Comparison of ENCODE assay signal across 8 cellular contexts in genomic region chr21:46323227-46323709, GRCh38. TPM values are rescaled to one million over a fixed set of nuclear protein-coding genes. Genes with fewer than 3 reads are reported as not detected.
A peak's percentile ranks its signal among the peaks of the same experiment; 100 is the strongest.
DNase-seq lines count a peak whose midpoint lies in the region; ATAC-seq, FAIRE-seq and TF ChIP-seq lines count a peak whose summit lies in the region.

No MANE protein-coding gene starts in this region.

- peaks cover 67% of the 10 kb centered on the region for H4K20me1 ChIP-seq in DND-41 (ENCODE audit: insufficient read depth, low read length)

- H3K27ac ChIP-seq in DND-41 (ENCODE audit: low read length) = peak overlapping the region; percentile 99
- peak overlapping the region; percentile 98 for H3K27ac ChIP-seq in RWPE1
- H3K27ac ChIP-seq in esophagus (ENCODE audit: low read depth in 2 of 2, low read length in 1 of 2) = peak overlapping the region; percentile 43 to 54
- H3K27ac ChIP-seq in pancreas = no peak overlapping the region

- peaks cover 63% of the 10 kb centered on the region for H3K36me3 ChIP-seq in DND-41 (ENCODE audit: insufficient read depth, low read length)
- H3K36me3 ChIP-seq in esophagus (ENCODE audit: control insufficient read depth in 2 of 2, insufficient read depth in 2 of 2, low read length in 1 of 2) = no peaks in the 10 kb centered on the region
- H3K36me3 ChIP-seq in pancreas = no peaks in the 10 kb centered on the region

- H3K4me3 ChIP-seq in DND-41 (ENCODE audit: low read depth in 1 of 2, low read length in 2 of 2) = peak overlapping the region; percentile 37 to 66
- H3K4me3 ChIP-seq in esophagus (ENCODE audit: low read depth in 1 of 2, low read length in 2 of 2) = peak overlapping the region; percentile 69 to 80
- peak overlapping the region; percentile 75 to 99 (median 91) for H3K4me3 ChIP-seq in pancreas

- TF ChIP-seq CTCF in DND-41 (IDR thresholded peaks at IDR 0.05; ENCODE audit: borderline replicate concordance, extremely low read depth, low read length, poor library complexity, severe bottlenecking) (no peak), RWPE1 (conservative IDR thresholded peaks at IDR 0.05; ENCODE audit: low read depth) (no peak), pancreas (IDR thresholded peaks at IDR 0.05) (no peak)

- H3K4me1 ChIP-seq in DND-41 (ENCODE audit: insufficient read depth, low read length) = peaks cover 58% of the 10 kb centered on the region
- H3K4me1 ChIP-seq in esophagus (ENCODE audit: control insufficient read depth in 2 of 2, insufficient read depth in 2 of 2, low read length in 1 of 2) = peaks cover 4 to 10% of the 10 kb centered on the region in 2 donors
- H3K4me1 ChIP-seq in pancreas = peaks cover 5 to 10% (median 10%) of the 10 kb centered on the region in 3 donors

- POLR2A ChIA-PET in RWPE1 (lab: Yijun Ruan, JAX; ENCODE audit: low non-redundant PET) = no interaction called here

- no peak; the same call in 2 of the 3 replicates for ATAC-seq in DND-41 (ENCODE audit: insufficient read depth, low read depth)
- ATAC-seq in GM21717 (IDR thresholded peaks at IDR 0.05; ENCODE audit: unreplicated experiment) = peak; percentile 3
- ATAC-seq in pancreas = peak in 2 of 4 donors; percentile 0 to 2
- no peak for ATAC-seq in GM19328 (IDR thresholded peaks at IDR 0.05; ENCODE audit: unreplicated experiment)

- no peaks in the 10 kb centered on the region for H3K27me3 ChIP-seq in DND-41 (ENCODE audit: insufficient read depth, low read length, poor library complexity)
- no peaks in the 10 kb centered on the region for H3K27me3 ChIP-seq in esophagus (ENCODE audit: control insufficient read depth in 1 of 2, insufficient read depth in 2 of 2, low read length in 2 of 2)
- H3K27me3 ChIP-seq in pancreas = no peaks in the 10 kb centered on the region

- peak overlapping the region; percentile 97 for H3K4me2 ChIP-seq in DND-41 (ENCODE audit: insufficient read depth, low read length)

- FAIRE-seq in pancreas (lab: Jason Lieb, UNC) = no peak

- 1% methylated on average over 34 of the region's 34 CpGs for WGBS in esophagus, 2 donors
- WGBS in pancreas, 2 donors = 0 to 1% methylated on average over 34 of the region's 34 CpGs

- H3K9me3 ChIP-seq in DND-41 (ENCODE audit: insufficient read depth, low read length, severe bottlenecking) = no peaks in the 10 kb centered on the region
- H3K9me3 ChIP-seq in esophagus (ENCODE audit: control insufficient read depth in 2 of 2, insufficient read depth in 1 of 2, low read depth in 1 of 2, low read length in 1 of 2) = no peaks in the 10 kb centered on the region
- H3K9me3 ChIP-seq in pancreas = no peaks in the 10 kb centered on the region

- H2AFZ ChIP-seq in DND-41 (ENCODE audit: low read depth, low read length) = peak overlapping the region; percentile 63

- DNase-seq in DND-41 (peak; percentile 25), RWPE1 (ENCODE audit: low spot score) (no peak), pancreas (no peak), NOMO-1 treated with dmso at 0.1 percent for 144 hours (lab: John Stamatoyannopoulos, UW; ENCODE audit: unreplicated experiment) (no peak), middle frontal gyrus (ENCODE audit: extremely low spot score, low spot score) (no peak)

- peak overlapping the region; percentile 100 for H3K9ac ChIP-seq in DND-41 (ENCODE audit: low read depth, low read length)

- peaks cover 90% of the 10 kb centered on the region for H3K79me2 ChIP-seq in DND-41 (ENCODE audit: insufficient read depth, low read length)

- intact Hi-C loops in pancreas (cut with DNase I) = no loop called here

- CTCF ChIA-PET in RWPE1 (lab: Yijun Ruan, JAX) = interaction anchor here (0.6 kb wide), 1 partner anchor 37 kb away, joined by 3 read pairs; the partner anchor contains the start of gene YBEY

RNA-seq across cellular contexts. Expression of gene C21orf58, which starts 0.4 kb away (rescaled TPM):
- polyA plus RNA-seq in esophagus = 1 to 10 TPM; 2.5 to 7.1 TPM
- total RNA-seq in pancreas = 1 to 10 TPM in 4 of 6 donors, under 1 TPM in 2; 0.88 to 2.8 (median 1.9) TPM
- 10 to 100 TPM in 1 of 2 donors, 1 to 10 TPM in 1; 8.8 to 13.1 TPM for polyA plus RNA-seq in pancreas

RNA-seq across cellular contexts. Expression of gene PCNT, which starts 0.7 kb away (rescaled TPM):
- 10 to 100 TPM; 14.1 to 14.9 TPM for polyA plus RNA-seq in esophagus
- 10 to 100 TPM in 3 of 6 donors, 1 to 10 TPM in 3; 8.1 to 13.5 (median 10.0) TPM for total RNA-seq in pancreas
- polyA plus RNA-seq in pancreas = 10 to 100 TPM; 14.2 to 15.5 TPM

RNA-seq across cellular contexts. Expression of gene YBEY, which starts 37.1 kb away (rescaled TPM):
- polyA plus RNA-seq in esophagus (10 to 100 TPM in 1 of 2 donors, 1 to 10 TPM in 1; 7.1 to 11.9 TPM), pancreas (10 to 100 TPM in 1 of 2 donors, 1 to 10 TPM in 1; 9.8 to 15.3 TPM)
- 10 to 100 TPM in 1 of 6 donors, 1 to 10 TPM in 5; 4.4 to 11.9 (median 6.7) TPM for total RNA-seq in pancreas

RNA-seq across cellular contexts. Expression of gene MCM3AP, which starts 37.9 kb away (rescaled TPM):
- polyA plus RNA-seq in esophagus (10 to 100 TPM; 27.1 to 29.2 TPM), pancreas (10 to 100 TPM; 47.9 to 59.4 TPM)
- 10 to 100 TPM; 30.6 to 58.7 (median 35.9) TPM for total RNA-seq in pancreas

Comparison
In these comparisons a context has a peak if more than half of its experiments do, and no peak if none do; other contexts are left out.
1. H3K27ac ChIP-seq: peak in DND-41 (single experiment), RWPE1 (single experiment) and esophagus (2 of 2); none in pancreas (0 of 4).
2. Peak in every context shown above with its lines, with median percentiles within 50 percentile points of each other: H3K4me3 ChIP-seq.